17 cellular contexts compared by ENCODE assay signal in the genomic region with DNA sequence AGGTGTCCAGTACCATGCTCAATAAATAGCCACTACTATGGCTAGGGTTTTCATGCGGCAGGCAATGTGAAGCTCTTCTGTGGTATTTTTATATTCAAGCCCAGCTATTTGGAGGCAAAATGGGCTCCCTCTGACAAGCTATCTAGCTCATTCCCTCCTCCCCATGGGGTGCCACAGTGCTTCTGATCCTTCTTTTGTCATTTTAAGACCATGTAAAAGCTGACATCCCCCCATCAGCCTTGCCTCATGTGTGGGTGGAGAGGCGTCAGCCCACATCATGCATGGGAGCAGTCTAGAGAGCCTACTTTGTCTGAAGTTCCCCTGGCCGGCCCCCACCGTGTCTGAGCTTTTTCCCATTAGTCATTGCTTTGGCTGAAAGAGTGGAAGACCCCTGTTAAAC.
DNase-seq lines count a peak whose midpoint lies in the region; ATAC-seq lines count a peak whose summit lies in the region.
"Had no signal": no experiment of that assay in that cellular context is flagged by ENCODE, and none has a peak within 500 bp of the region (broad histone marks: within the 10 kb centered on the region; RNA-seq: fewer than 3 reads in every experiment).

No MANE protein-coding gene starts in this region.

- H3K4me1 ChIP-seq in NT2/D1 (ENCODE audit: insufficient read depth, insufficient read length) = peaks cover 8% of the 10 kb centered on the region

- H3K9ac ChIP-seq in NT2/D1 (ENCODE audit: insufficient read length, low read depth) = no peak overlapping the region
- H3K9ac ChIP-seq: SK-N-SH had no signal

- H3K9me3 ChIP-seq in NT2/D1 (ENCODE audit: insufficient read depth, low read length) = no peaks in the 10 kb centered on the region
- H3K9me3 ChIP-seq: SK-N-SH had no signal

- H3K4me3 ChIP-seq in NT2/D1 (ENCODE audit: insufficient read length, low read depth) = no peak overlapping the region
- H3K4me3 ChIP-seq: K562 had no signal

- peaks cover 7% of the 10 kb centered on the region for H3K27me3 ChIP-seq in NT2/D1 (ENCODE audit: insufficient read depth, insufficient read length)

- DNase-seq in ELF-1 (ENCODE audit: low read depth, low spot score) (peak; percentile 51), NT2/D1 (ENCODE audit: low read depth, low spot score) (peak; percentile 93), iPS DF 19.7 (ENCODE audit: low read depth, low spot score) (peak; percentile 97), iPS-NIHi7 (ENCODE audit: extremely low spot score) (peak; percentile 81), AG08395 (ENCODE audit: low spot score) (no peak), NCI-H774 (lab: John Stamatoyannopoulos, UW) (no peak), DMS 273 treated with DMSO at 0.1 percent for 48 hours (lab: John Stamatoyannopoulos, UW) (no peak)
- DNase-seq: 8988T; CD8-positive, alpha-beta T cell; NCI-H1105; NCI-H2081 treated with DMSO at 0.1 percent for 48 hours; NCI-H510A; NCI-H82; SHP77 treated with DMSO at 0.1 percent for 48 hours; SK-N-SH had no signal

- no peak for ATAC-seq in HG02884 (IDR thresholded peaks at IDR 0.05; ENCODE audit: unreplicated experiment)
- ATAC-seq: CD8-positive, alpha-beta T cell; K562 had no signal

- no peaks in the 10 kb centered on the region for H3K36me3 ChIP-seq in NT2/D1 (ENCODE audit: insufficient read depth, insufficient read length, low read length)

Comparison
In these comparisons a context has a peak if more than half of its experiments do, and no peak if none do; other contexts are left out.
1. DNase-seq: peak in ELF-1 (single experiment), NT2/D1 (single experiment), iPS DF 19.7 (single experiment) and iPS-NIHi7 (single experiment); none in AG08395 (single experiment), NCI-H774 (single experiment) and DMS 273 treated with DMSO at 0.1 percent for 48 hours (single experiment).